31 cellular contexts compared by ENCODE assay signal in the genomic region with DNA sequence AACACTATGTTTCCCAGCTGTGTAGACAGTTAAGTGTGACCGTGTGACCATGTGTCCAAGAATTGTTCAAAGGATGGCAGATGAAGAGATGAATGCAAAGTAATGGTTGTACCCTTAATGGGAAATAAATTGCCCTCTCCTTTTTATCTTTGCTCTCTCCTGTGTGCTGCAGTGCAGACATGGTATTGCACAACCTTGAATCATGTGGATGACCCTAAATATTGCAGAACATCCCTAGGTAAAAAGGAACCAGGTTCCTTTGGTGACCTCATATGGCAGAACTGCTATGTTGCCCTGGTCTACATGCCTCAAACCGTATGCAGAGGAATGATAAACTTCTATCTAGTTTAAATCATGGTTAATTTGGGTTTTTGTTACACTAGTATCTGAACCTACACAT.
"Had no signal": no experiment of that assay in that cellular context is flagged by ENCODE, and none has a peak within 500 bp of the region (broad histone marks: within the 10 kb centered on the region; RNA-seq: fewer than 3 reads in every experiment).

No MANE protein-coding gene starts in this region.

- H3K36me3 ChIP-seq: ascending aorta, breast epithelium, cardiac muscle cell, colonic mucosa had no signal

- H3K4me3 ChIP-seq: ascending aorta, breast epithelium, cardiac muscle cell, colonic mucosa had no signal

- H3K9me3 ChIP-seq: ascending aorta, breast epithelium, colonic mucosa had no signal

- H3K4me1 ChIP-seq: ascending aorta, breast epithelium, colonic mucosa had no signal

- H3K4me1 Mint-ChIP-seq: activated CD4-positive, alpha-beta memory T cell treated with anti-CD3 and anti-CD28 coated beads, Interleukin-2, amount 10 ng/mL, durations not matched to agents 7 days and 5 days; activated CD4-positive, alpha-beta T cell treated with anti-CD3 and anti-CD28 coated beads, Interleukin-2, amount 10 ng/mL, durations not matched to agents 7 days and 5 days; activated naive CD4-positive, alpha-beta T cell treated with anti-CD3 and anti-CD28 coated beads, Interleukin-2, amount 10 ng/mL, durations not matched to agents 7 days and 5 days; activated naive CD8-positive, alpha-beta T cell treated with anti-CD3 and anti-CD28 coated beads, Interleukin-2, amount 10 ng/mL, durations not matched to agents 7 days and 5 days; brain; WTC11 had no signal

- DNase-seq: activated CD4-positive, alpha-beta memory T cell treated with anti-CD3 and anti-CD28 coated beads, Interleukin-2, amount 10 ng/mL, durations not matched to agents 7 days and 5 days; activated CD4-positive, alpha-beta T cell treated with anti-CD3 and anti-CD28 coated beads for 1 hour; activated CD4-positive, alpha-beta T cell treated with anti-CD3 and anti-CD28 coated beads for 4 hours; activated CD4-positive, alpha-beta T cell treated with anti-CD3 and anti-CD28 coated beads, Interleukin-2, amount 10 ng/mL, durations not matched to agents 7 days and 5 days; activated CD4-positive, alpha-beta T cell treated with anti-CD3 and anti-CD28 coated beads, Interleukin-2, amount 50 U/mL, for 4 hours; activated CD8-positive, alpha-beta memory T cell treated with anti-CD3 and anti-CD28 coated beads, Interleukin-2, amount 50 U/mL, for 48 hours; activated gamma-delta T cell; activated naive CD4-positive, alpha-beta T cell; activated naive CD4-positive, alpha-beta T cell treated with anti-CD3 and anti-CD28 coated beads, Interleukin-2, amount 10 ng/mL, durations not matched to agents 7 days and 5 days; activated naive CD8-positive, alpha-beta T cell treated with anti-CD3 and anti-CD28 coated beads, Interleukin-2, amount 10 ng/mL, durations not matched to agents 7 days and 5 days; activated T-cell treated with anti-CD3 and anti-CD28 coated beads for 4 hours; activated T-cell treated with anti-CD3 and anti-CD28 coated beads, Interleukin-2, amount 50 U/mL, for 24 hours; activated T-cell treated with anti-CD3 and anti-CD28 coated beads, Interleukin-2, amount 50 U/mL, for 72 hours; central memory CD4-positive, alpha-beta T cell; cerebellar nuclear complex; colonic mucosa; effector CD8-positive, alpha-beta T cell; foreskin fibroblast; head of caudate nucleus; hippocampal formation had no signal

- ATAC-seq: activated naive CD4-positive, alpha-beta T cell treated with anti-CD3 and anti-CD28 coated beads, Interleukin-2, amount 50 U/mL, for 72 hours; activated T-cell treated with anti-CD3 and anti-CD28 coated beads, Interleukin-2, amount 50 U/mL, for 72 hours; esophagus mucosa; WTC11 had no signal

- H3K9me3 Mint-ChIP-seq: activated CD4-positive, alpha-beta memory T cell treated with anti-CD3 and anti-CD28 coated beads, Interleukin-2, amount 10 ng/mL, durations not matched to agents 7 days and 5 days; activated CD4-positive, alpha-beta T cell treated with anti-CD3 and anti-CD28 coated beads, Interleukin-2, amount 10 ng/mL, durations not matched to agents 7 days and 5 days; activated naive CD4-positive, alpha-beta T cell treated with anti-CD3 and anti-CD28 coated beads, Interleukin-2, amount 10 ng/mL, durations not matched to agents 7 days and 5 days; activated naive CD8-positive, alpha-beta T cell treated with anti-CD3 and anti-CD28 coated beads, Interleukin-2, amount 10 ng/mL, durations not matched to agents 7 days and 5 days; brain; WTC11 had no signal

- H3K27ac Mint-ChIP-seq: activated CD4-positive, alpha-beta memory T cell treated with anti-CD3 and anti-CD28 coated beads, Interleukin-2, amount 10 ng/mL, durations not matched to agents 7 days and 5 days; activated CD4-positive, alpha-beta T cell treated with anti-CD3 and anti-CD28 coated beads, Interleukin-2, amount 10 ng/mL, durations not matched to agents 7 days and 5 days; activated naive CD4-positive, alpha-beta T cell treated with anti-CD3 and anti-CD28 coated beads, Interleukin-2, amount 10 ng/mL, durations not matched to agents 7 days and 5 days; activated naive CD4-positive, alpha-beta T cell treated with anti-CD3 and anti-CD28 coated beads, Interleukin-2, amount 50 U/mL, for 72 hours; activated naive CD8-positive, alpha-beta T cell treated with anti-CD3 and anti-CD28 coated beads, Interleukin-2, amount 10 ng/mL, durations not matched to agents 7 days and 5 days; activated T-cell treated with anti-CD3 and anti-CD28 coated beads, Interleukin-2, amount 50 U/mL, for 24 hours; activated T-cell treated with anti-CD3 and anti-CD28 coated beads, Interleukin-2, amount 50 U/mL, for 72 hours; WTC11 had no signal

- H3K4me3 Mint-ChIP-seq: activated CD4-positive, alpha-beta memory T cell treated with anti-CD3 and anti-CD28 coated beads, Interleukin-2, amount 10 ng/mL, durations not matched to agents 7 days and 5 days; activated CD4-positive, alpha-beta T cell treated with anti-CD3 and anti-CD28 coated beads, Interleukin-2, amount 10 ng/mL, durations not matched to agents 7 days and 5 days; activated naive CD4-positive, alpha-beta T cell treated with anti-CD3 and anti-CD28 coated beads, Interleukin-2, amount 10 ng/mL, durations not matched to agents 7 days and 5 days; activated naive CD8-positive, alpha-beta T cell treated with anti-CD3 and anti-CD28 coated beads, Interleukin-2, amount 10 ng/mL, durations not matched to agents 7 days and 5 days; activated T-cell treated with anti-CD3 and anti-CD28 coated beads, Interleukin-2, amount 50 U/mL, for 24 hours; activated T-cell treated with anti-CD3 and anti-CD28 coated beads, Interleukin-2, amount 50 U/mL, for 72 hours; brain; WTC11 had no signal

- H3K27me3 Mint-ChIP-seq: activated CD4-positive, alpha-beta memory T cell treated with anti-CD3 and anti-CD28 coated beads, Interleukin-2, amount 10 ng/mL, durations not matched to agents 7 days and 5 days; activated CD4-positive, alpha-beta T cell treated with anti-CD3 and anti-CD28 coated beads, Interleukin-2, amount 10 ng/mL, durations not matched to agents 7 days and 5 days; activated naive CD4-positive, alpha-beta T cell treated with anti-CD3 and anti-CD28 coated beads, Interleukin-2, amount 10 ng/mL, durations not matched to agents 7 days and 5 days; activated naive CD8-positive, alpha-beta T cell treated with anti-CD3 and anti-CD28 coated beads, Interleukin-2, amount 10 ng/mL, durations not matched to agents 7 days and 5 days; activated T-cell treated with anti-CD3 and anti-CD28 coated beads, Interleukin-2, amount 50 U/mL, for 24 hours; brain had no signal

- FAIRE-seq: endometrium, endothelial cell of umbilical vein, frontal cortex had no signal

- H3K27me3 ChIP-seq: ascending aorta, breast epithelium, cardiac muscle cell, colonic mucosa had no signal

- H3K27ac ChIP-seq: ascending aorta, breast epithelium, cardiac muscle cell, colonic mucosa, VCaP had no signal
